In genomic region chr1:192546596-192547199, GRCh38 we compare ENCODE assay signal across 24 cellular contexts. TPM values are rescaled to one million over a fixed set of nuclear protein-coding genes. Genes with fewer than 3 reads are reported as not detected.
DNase-seq lines count a peak whose midpoint lies in the region; ATAC-seq and TF ChIP-seq lines count a peak whose summit lies in the region.
"Had no signal": no experiment of that assay in that cellular context is flagged by ENCODE, and none has a peak within 500 bp of the region (broad histone marks: within the 10 kb centered on the region; RNA-seq: fewer than 3 reads in every experiment).

No MANE protein-coding gene starts in this region.

- DNase-seq in T-helper 1 cell (no peak), amniotic epithelial cell (ENCODE audit: low read depth) (peak; percentile 47), mesenchymal stem cell (no peak), NCI-H128 (lab: John Stamatoyannopoulos, UW; ENCODE audit: unreplicated experiment) (no peak), NCI-H2081 treated with DMSO at 0.1 percent for 48 hours (lab: John Stamatoyannopoulos, UW) (no peak)
- DNase-seq: 8988T; activated naive CD4-positive, alpha-beta T cell treated with anti-CD3 and anti-CD28 coated beads, Interleukin-2, amount 50 U/mL, for 16 hours; C1 segment of cervical spinal cord; esophagus squamous epithelium; H9; KG1; kidney; mesendoderm; NCI-H1092; NCI-H2107; NCI-H526 treated with DMSO at 0.1 percent for 48 hours; stimulated activated CD4-positive, alpha-beta T cell treated with anti-CD3 and anti-CD28 coated beads, Interleukin-12 subunit alpha, Interleukin-12 subunit beta, amount 100 ng/mL, for 4 hours; transverse colon had no signal

- H3K9ac ChIP-seq in KMS-11 = no peak overlapping the region
- peak overlapping the region; percentile 9 for H3K9ac ChIP-seq in mesenchymal stem cell (ENCODE audit: low read length)

- H3K36me3 ChIP-seq in KMS-11 (ENCODE audit: insufficient read depth) = no peaks in the 10 kb centered on the region
- H3K36me3 ChIP-seq in mesenchymal stem cell (ENCODE audit: control insufficient read depth in 1 of 2, insufficient read depth in 2 of 2, low read depth in 1 of 2, low read length in 2 of 2) = no peaks in the 10 kb centered on the region
- H3K36me3 ChIP-seq: esophagus squamous epithelium, transverse colon had no signal

- ATAC-seq in HG03460 (IDR thresholded peaks at IDR 0.05; ENCODE audit: unreplicated experiment) = no peak

- H4K20me1 ChIP-seq in KMS-11 (ENCODE audit: insufficient read depth) = no peaks in the 10 kb centered on the region

- H3K27me3 ChIP-seq in KMS-11 (ENCODE audit: insufficient read depth, low read depth) = no peaks in the 10 kb centered on the region
- no peaks in the 10 kb centered on the region for H3K27me3 ChIP-seq in mesenchymal stem cell (ENCODE audit: control insufficient read depth in 1 of 2, insufficient read depth in 1 of 2, low read length in 2 of 2)
- H3K27me3 ChIP-seq: esophagus squamous epithelium, transverse colon had no signal

- no peak overlapping the region for H4K91ac ChIP-seq in mesenchymal stem cell (ENCODE audit: low read length)

- peaks cover 6% of the 10 kb centered on the region for H3K36me3 Mint-ChIP-seq in T-helper 1 cell treated with Interleukin-12 subunit alpha and Interleukin-12 subunit beta and Interleukin-4 antibody, amounts not matched to agents 30 μg/mL and 1 μg/mL, for 36 hours (ENCODE audit: low read depth)
- H3K36me3 Mint-ChIP-seq: stimulated activated memory B cell treated with anti-CD40 and anti-IgM and Interleukin-4, amounts not matched to agents 10 μg/mL and 1 μg/mL and 100 μg/mL, for 72 hours had no signal

- H2BK12ac ChIP-seq in mesenchymal stem cell (ENCODE audit: low read length in 2 of 2) = no peak overlapping the region

- H2AK5ac ChIP-seq in mesenchymal stem cell (ENCODE audit: low read length, severe bottlenecking) = no peak overlapping the region

- H3K4me2 ChIP-seq in KMS-11 (peak overlapping the region; percentile 86), mesenchymal stem cell (ENCODE audit: low read length, poor library complexity, severe bottlenecking) (no peak overlapping the region)

- no peak for TF ChIP-seq CTCF in KMS-11 (conservative IDR thresholded peaks at IDR 0.05; ENCODE audit: low read depth, low read length)

- no peak overlapping the region for H2AFZ ChIP-seq in KMS-11 (ENCODE audit: low read depth)
- no peak overlapping the region for H2AFZ ChIP-seq in mesenchymal stem cell (ENCODE audit: low read depth, low read length)

- peak overlapping the region in 1 of 2 experiments; percentile 54 for H3K18ac ChIP-seq in mesenchymal stem cell (ENCODE audit: low read depth in 1 of 2, low read length in 2 of 2)

- H3K4me1 Mint-ChIP-seq in T-helper 1 cell treated with Interleukin-12 subunit alpha and Interleukin-12 subunit beta and Interleukin-4 antibody, amounts not matched to agents 30 μg/mL and 1 μg/mL, for 36 hours (ENCODE audit: low read depth) = peaks cover 60% of the 10 kb centered on the region

- 79% methylated on average over 4 of the region's 7 CpGs for WGBS in mesenchymal stem cell

- peak overlapping the region; percentile 89 for H3K27ac ChIP-seq in KMS-11
- no peak overlapping the region for H3K27ac ChIP-seq in mesenchymal stem cell (ENCODE audit: low read length, poor library complexity, severe bottlenecking)
- H3K27ac ChIP-seq: SK-N-MC had no signal

- peak overlapping the region in 1 of 2 experiments; percentile 64 for H3K4ac ChIP-seq in mesenchymal stem cell (ENCODE audit: low read depth in 1 of 2, low read length in 2 of 2)

- peak overlapping the region; percentile 34 for H2BK120ac ChIP-seq in mesenchymal stem cell (ENCODE audit: low read depth, low read length)

- peak overlapping the region; percentile 52 for H3K4me3 Mint-ChIP-seq in T-helper 1 cell treated with Interleukin-12 subunit alpha and Interleukin-12 subunit beta and Interleukin-4 antibody, amounts not matched to agents 30 μg/mL and 1 μg/mL, for 36 hours
- H3K4me3 Mint-ChIP-seq: H9 had no signal

- no peaks in the 10 kb centered on the region for H3K79me2 ChIP-seq in KMS-11 (ENCODE audit: insufficient read depth, low read depth)

- no peaks in the 10 kb centered on the region for H3K9me3 ChIP-seq in mesenchymal stem cell (ENCODE audit: control insufficient read depth, low read length)
- H3K9me3 ChIP-seq: esophagus squamous epithelium, transverse colon had no signal

- peaks cover 100% of the 10 kb centered on the region for H3K4me1 ChIP-seq in KMS-11 (ENCODE audit: low read depth, poor library complexity, severe bottlenecking)
- H3K4me1 ChIP-seq in mesenchymal stem cell (ENCODE audit: control insufficient read depth, insufficient read depth, low read depth, low read length) = peaks cover 3% of the 10 kb centered on the region

- no peak overlapping the region for H4K8ac ChIP-seq in mesenchymal stem cell (ENCODE audit: low read length)

- no peaks in the 10 kb centered on the region for H3K27me3 Mint-ChIP-seq in T-helper 1 cell treated with Interleukin-12 subunit alpha and Interleukin-12 subunit beta and Interleukin-4 antibody, amounts not matched to agents 30 μg/mL and 1 μg/mL, for 36 hours (ENCODE audit: low read depth)
- H3K27me3 Mint-ChIP-seq: stimulated activated memory B cell treated with anti-CD40 and anti-IgM and Interleukin-4, amounts not matched to agents 10 μg/mL and 1 μg/mL and 100 μg/mL, for 72 hours had no signal

- no peak overlapping the region for H3K4me3 ChIP-seq in KMS-11 (IDR thresholded peaks at IDR 0.05; ENCODE audit: insufficient read depth, low read depth, low read length)
- no peak overlapping the region for H3K4me3 ChIP-seq in mesenchymal stem cell (ENCODE audit: insufficient read depth in 1 of 2, low read depth in 1 of 2, low read length in 2 of 2)
- H3K4me3 ChIP-seq: esophagus squamous epithelium, SK-N-MC, transverse colon had no signal

- peak overlapping the region; percentile 87 for H3K27ac Mint-ChIP-seq in T-helper 1 cell treated with Interleukin-12 subunit alpha and Interleukin-12 subunit beta and Interleukin-4 antibody, amounts not matched to agents 30 μg/mL and 1 μg/mL, for 36 hours
- H3K27ac Mint-ChIP-seq: H9 had no signal

- no peaks in the 10 kb centered on the region for H3K79me1 ChIP-seq in mesenchymal stem cell (replicated peaks; ENCODE audit: low read length, poor library complexity, severe bottlenecking)

- no peaks in the 10 kb centered on the region for H3K9me3 Mint-ChIP-seq in T-helper 1 cell treated with Interleukin-12 subunit alpha and Interleukin-12 subunit beta and Interleukin-4 antibody, amounts not matched to agents 30 μg/mL and 1 μg/mL, for 36 hours
- H3K9me3 Mint-ChIP-seq: H9; stimulated activated memory B cell treated with anti-CD40 and anti-IgM and Interleukin-4, amounts not matched to agents 10 μg/mL and 1 μg/mL and 100 μg/mL, for 72 hours had no signal

- H3K14ac ChIP-seq in mesenchymal stem cell (ENCODE audit: low read length in 2 of 2) = no peak overlapping the region

- no peak overlapping the region for H2BK5ac ChIP-seq in mesenchymal stem cell (ENCODE audit: low read depth, low read length, poor library complexity, severe bottlenecking)

- H2BK15ac ChIP-seq in mesenchymal stem cell (ENCODE audit: low read depth, poor library complexity, severe bottlenecking) = no peak overlapping the region

- no peak overlapping the region for H3K23ac ChIP-seq in mesenchymal stem cell (ENCODE audit: low read length in 2 of 2)

RNA-seq across cellular contexts. Expression of gene RGS1, which starts 28.9 kb away (rescaled TPM):
- polyA plus RNA-seq in mesenchymal stem cell (2013, experiment 1 of 2) = 64.0 TPM
- 68.9 TPM for polyA plus RNA-seq in mesenchymal stem cell (2013, experiment 2 of 2)
- polyA plus RNA-seq: neural cell had no signal
